1 cellular context compared by ENCODE assay signal in genomic region chr17:48812001-48812400, GRCh38.
TF ChIP-seq lines count a peak whose summit lies in the region.

No MANE protein-coding gene starts in this region.

TF ChIP-seq in HepG2, 621 proteins besides CTCF, POLR2A, EP300 and RAD21 (continued from another document):
- no peak for TF ChIP-seq ZNF703 (CRISPR knock-in tag; IDR thresholded peaks at IDR 0.05; ENCODE audit: borderline replicate concordance)
- no peak for TF ChIP-seq KAT7 (CRISPR knock-in tag; IDR thresholded peaks at IDR 0.05; ENCODE audit: borderline replicate concordance)
TF ChIP-seq in HepG2: peak in this region for 1.
